In the genomic region with DNA sequence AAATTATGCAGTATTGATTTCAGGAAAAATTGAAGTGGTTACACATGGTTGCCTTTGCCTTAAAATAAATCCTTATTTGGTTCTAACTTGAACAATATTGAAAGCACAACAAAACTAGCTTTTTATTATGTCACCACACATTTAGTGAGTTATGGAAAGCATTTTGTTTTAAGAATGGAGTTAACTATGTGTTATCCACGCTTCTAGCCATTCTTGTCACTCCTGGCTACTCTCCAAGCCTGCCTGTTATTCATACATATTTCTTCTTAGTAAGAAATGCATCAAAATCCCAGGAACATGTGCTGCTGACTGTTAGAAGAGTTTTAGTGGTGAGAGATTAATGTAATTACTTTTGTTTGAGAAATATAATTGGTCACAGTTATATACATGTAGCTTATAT, we compare ENCODE assay signal across 16 cellular contexts.
A peak's percentile ranks its signal among the peaks of the same experiment; 100 is the strongest.
DNase-seq lines count a peak whose midpoint lies in the region; ATAC-seq and TF ChIP-seq lines count a peak whose summit lies in the region.
"Had no signal": no experiment of that assay in that cellular context is flagged by ENCODE, and none has a peak within 500 bp of the region (broad histone marks: within the 10 kb centered on the region; RNA-seq: fewer than 3 reads in every experiment).

No MANE protein-coding gene starts in this region.

- no peaks in the 10 kb centered on the region for H3K9me3 ChIP-seq in Panc1 (ENCODE audit: control insufficient read depth, insufficient read depth, low read depth, low read length)

- peak; percentile 88 for DNase-seq in AG10803 (ENCODE audit: low read depth)
- no peak for DNase-seq in Panc1 (ENCODE audit: low read depth, low spot score)
- DNase-seq in epithelial cell of prostate (ENCODE audit: low read depth, low spot score) = no peak
- no peak for DNase-seq in NCI-H1436 treated with DMSO at 0.1 percent for 48 hours (lab: John Stamatoyannopoulos, UW)
- DNase-seq in ecto neural progenitor cell (ENCODE audit: low spot score) = no peak
- DNase-seq: activated CD4-positive, CD25-positive, alpha-beta regulatory T cell; activated T-cell treated with anti-CD3 and anti-CD28 coated beads, Interleukin-2, amount 50 U/mL, for 1 hour; islet precursor cell; NCI-H1105; NCI-H524; stimulated activated CD4-positive, alpha-beta T cell treated with anti-CD3 and anti-CD28 coated beads, Interleukin-15, amount 100 ng/mL, for 24 hours had no signal

- BruUV-seq in Panc1 (replicated peaks; lab: Mats Ljungman, UMichigan) = no TSS peak

- ATAC-seq in Panc1 (no peak), GM21367 (IDR thresholded peaks at IDR 0.05; ENCODE audit: unreplicated experiment) (no peak)
- ATAC-seq in stimulated activated memory B cell treated with anti-CD40 and anti-IgM and Interleukin-4, amounts not matched to agents 10 μg/mL and 1 μg/mL and 100 μg/mL, for 72 hours = no peak

- CTCF ChIA-PET in Panc1 (lab: Charles Lee) = no interaction called here

- H3K27me3 ChIP-seq in Panc1 (ENCODE audit: control insufficient read depth, insufficient read depth, low read length) = no peaks in the 10 kb centered on the region

- H3K27ac ChIP-seq in Panc1 (ENCODE audit: low read length) = peak overlapping the region; percentile 87; the same call in 1 of the 2 replicates
- peak overlapping the region; percentile 85 for H3K27ac ChIP-seq in epithelial cell of prostate

- intact Hi-C loops in Panc1 (cut with micrococcal nuclease; ENCODE audit: unreplicated experiment) = no loop called here

- in situ Hi-C loops in Panc1 (cut with HindIII; ENCODE audit: low pct_unique_long_range_greater_than_20kb, low sequenced_read_pairs) = no loop called here

- H3K36me3 ChIP-seq in Panc1 (ENCODE audit: control insufficient read depth, insufficient read depth, low read length) = no peaks in the 10 kb centered on the region

- POLR2A ChIA-PET in Panc1 (lab: Charles Lee) = no interaction called here

- H3K36me3 Mint-ChIP-seq in nephron (ENCODE audit: low read depth) = peaks cover 13% of the 10 kb centered on the region
- no peaks in the 10 kb centered on the region for H3K36me3 Mint-ChIP-seq in stimulated activated memory B cell treated with anti-CD40 and anti-IgM and Interleukin-4, amounts not matched to agents 10 μg/mL and 1 μg/mL and 100 μg/mL, for 72 hours
- H3K36me3 Mint-ChIP-seq: CD14-positive monocyte had no signal

- H3K9me3 Mint-ChIP-seq in nephron = peaks cover 5% of the 10 kb centered on the region
- H3K9me3 Mint-ChIP-seq in stimulated activated memory B cell treated with anti-CD40 and anti-IgM and Interleukin-4, amounts not matched to agents 10 μg/mL and 1 μg/mL and 100 μg/mL, for 72 hours = peaks cover 3% of the 10 kb centered on the region

- H3K27ac Mint-ChIP-seq in nephron = peak overlapping the region; percentile 3 to 54 (median 30)
- H3K27ac Mint-ChIP-seq in stimulated activated memory B cell treated with anti-CD40 and anti-IgM and Interleukin-4, amounts not matched to agents 10 μg/mL and 1 μg/mL and 100 μg/mL, for 72 hours = no peak overlapping the region
- H3K27ac Mint-ChIP-seq: CD14-positive monocyte had no signal

- H3K4me1 ChIP-seq in Panc1 (ENCODE audit: control insufficient read depth, insufficient read depth, low read length) = peaks cover 18% of the 10 kb centered on the region

- H3K4me1 Mint-ChIP-seq in nephron = peaks cover 17% of the 10 kb centered on the region
- H3K4me1 Mint-ChIP-seq in stimulated activated memory B cell treated with anti-CD40 and anti-IgM and Interleukin-4, amounts not matched to agents 10 μg/mL and 1 μg/mL and 100 μg/mL, for 72 hours = no peaks in the 10 kb centered on the region
- H3K4me1 Mint-ChIP-seq: CD14-positive monocyte, neural crest cell had no signal

- TF ChIP-seq CTCF in AG10803 (conservative IDR thresholded peaks at IDR 0.05; ENCODE audit: low read length) (no peak), Panc1 (IDR thresholded peaks at IDR 0.05) (no peak), nephron (IDR thresholded peaks at IDR 0.05; ENCODE audit: unreplicated experiment in 3 of 3) (no peak)

- no peaks in the 10 kb centered on the region for H3K27me3 Mint-ChIP-seq in nephron (ENCODE audit: low read depth)
- no peaks in the 10 kb centered on the region for H3K27me3 Mint-ChIP-seq in stimulated activated memory B cell treated with anti-CD40 and anti-IgM and Interleukin-4, amounts not matched to agents 10 μg/mL and 1 μg/mL and 100 μg/mL, for 72 hours

- no peak overlapping the region for H3K4me3 ChIP-seq in AG10803 (ENCODE audit: low read length)
- no peak overlapping the region for H3K4me3 ChIP-seq in Panc1 (ENCODE audit: low read depth in 2 of 2, low read length in 2 of 2)

- H3K4me3 Mint-ChIP-seq in nephron = no peak overlapping the region
- no peak overlapping the region for H3K4me3 Mint-ChIP-seq in stimulated activated memory B cell treated with anti-CD40 and anti-IgM and Interleukin-4, amounts not matched to agents 10 μg/mL and 1 μg/mL and 100 μg/mL, for 72 hours
- H3K4me3 Mint-ChIP-seq: CD14-positive monocyte, neural crest cell had no signal
